In the genomic region with DNA sequence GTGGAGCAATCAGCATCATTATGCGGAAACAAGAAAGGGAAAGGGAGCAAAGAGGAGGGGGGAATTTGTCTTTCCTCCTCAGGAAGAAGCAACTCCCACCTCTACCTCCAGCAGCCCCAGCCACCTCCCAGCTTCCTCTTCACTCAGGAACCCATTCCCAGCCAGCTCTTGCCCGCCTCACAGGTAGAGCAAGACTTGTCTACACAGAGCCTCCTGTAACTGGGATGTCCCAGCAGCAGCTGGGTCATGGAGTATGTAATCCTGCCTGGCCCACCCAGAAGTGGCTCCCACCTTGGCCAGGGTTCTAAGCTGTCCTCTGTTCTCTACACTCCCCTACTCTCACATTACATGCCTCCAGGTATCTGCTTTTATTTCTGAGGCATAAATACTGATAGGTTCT, we compare ENCODE assay signal across 22 cellular contexts. TPM values are rescaled to one million over a fixed set of nuclear protein-coding genes. Genes with fewer than 3 reads are reported as not detected.
"Had no signal": no experiment of that assay in that cellular context is flagged by ENCODE, and none has a peak within 500 bp of the region (broad histone marks: within the 10 kb centered on the region; RNA-seq: fewer than 3 reads in every experiment).

No MANE protein-coding gene starts in this region.

- H3K4me3 ChIP-seq: stomach had no signal

- H3K36me3 Mint-ChIP-seq: activated CD4-positive, alpha-beta memory T cell treated with anti-CD3 and anti-CD28 coated beads for 36 hours; activated CD8-positive, alpha-beta memory T cell treated with anti-CD3 and anti-CD28 coated beads, Interleukin-2, amount 10 ng/mL, durations not matched to agents 7 days and 5 days; activated naive CD8-positive, alpha-beta T cell treated with anti-CD3 and anti-CD28 coated beads for 36 hours; memory B cell; naive thymus-derived CD4-positive, alpha-beta T cell had no signal

- H3K27me3 Mint-ChIP-seq: type B pancreatic cell had no signal

- H3K9me3 ChIP-seq: neutrophil, stomach had no signal

- H3K27ac ChIP-seq: neutrophil, stomach had no signal

- H3K4me1 Mint-ChIP-seq: activated CD8-positive, alpha-beta memory T cell treated with anti-CD3 and anti-CD28 coated beads, Interleukin-2, amount 10 ng/mL, durations not matched to agents 7 days and 5 days; activated naive CD8-positive, alpha-beta T cell treated with anti-CD3 and anti-CD28 coated beads for 36 hours; activated T-helper 17 cell treated with anti-CD3 and anti-CD28 coated beads, Interleukin-2, amount 50 U/mL, for 72 hours had no signal

- DNase-seq: activated CD4-positive, alpha-beta memory T cell treated with anti-CD3 and anti-CD28 coated beads for 36 hours; activated CD4-positive, alpha-beta T cell treated with anti-CD3 and anti-CD28 coated beads for 4 hours; activated CD8-positive, alpha-beta memory T cell treated with anti-CD3 and anti-CD28 coated beads, Interleukin-2, amount 10 ng/mL, durations not matched to agents 7 days and 5 days; activated naive CD4-positive, alpha-beta T cell; activated naive CD8-positive, alpha-beta T cell treated with anti-CD3 and anti-CD28 coated beads for 36 hours; amniotic stem cell; central memory CD4-positive, alpha-beta T cell; erythroblast; head of caudate nucleus; kidney glomerular epithelial cell; naive thymus-derived CD4-positive, alpha-beta T cell; stimulated activated CD4-positive, alpha-beta T cell treated with anti-CD3 and anti-CD28 coated beads, Interleukin-4, amount 100 ng/mL, for 1 hour; stomach; SW 1271 had no signal

- H3K4me3 Mint-ChIP-seq: activated CD4-positive, alpha-beta memory T cell treated with anti-CD3 and anti-CD28 coated beads for 36 hours; activated CD8-positive, alpha-beta memory T cell treated with anti-CD3 and anti-CD28 coated beads, Interleukin-2, amount 10 ng/mL, durations not matched to agents 7 days and 5 days; activated naive CD8-positive, alpha-beta T cell treated with anti-CD3 and anti-CD28 coated beads for 36 hours; activated T-helper 17 cell treated with anti-CD3 and anti-CD28 coated beads, Interleukin-2, amount 50 U/mL, for 72 hours; memory B cell; naive thymus-derived CD4-positive, alpha-beta T cell; type B pancreatic cell had no signal

- H3K27ac Mint-ChIP-seq: activated CD4-positive, alpha-beta memory T cell treated with anti-CD3 and anti-CD28 coated beads for 36 hours; activated CD8-positive, alpha-beta memory T cell treated with anti-CD3 and anti-CD28 coated beads, Interleukin-2, amount 10 ng/mL, durations not matched to agents 7 days and 5 days; activated naive CD8-positive, alpha-beta T cell treated with anti-CD3 and anti-CD28 coated beads for 36 hours; activated T-helper 17 cell treated with anti-CD3 and anti-CD28 coated beads, Interleukin-2, amount 50 U/mL, for 72 hours; memory B cell; naive thymus-derived CD4-positive, alpha-beta T cell had no signal

- ATAC-seq: activated CD8-positive, alpha-beta memory T cell treated with anti-CD3 and anti-CD28 coated beads, Interleukin-2, amount 10 ng/mL, durations not matched to agents 7 days and 5 days; activated T-helper 17 cell treated with anti-CD3 and anti-CD28 coated beads, Interleukin-2, amount 50 U/mL, for 72 hours; naive thymus-derived CD4-positive, alpha-beta T cell had no signal

- H3K9me3 Mint-ChIP-seq: activated CD4-positive, alpha-beta memory T cell treated with anti-CD3 and anti-CD28 coated beads for 36 hours; activated naive CD8-positive, alpha-beta T cell treated with anti-CD3 and anti-CD28 coated beads for 36 hours; activated T-helper 17 cell treated with anti-CD3 and anti-CD28 coated beads, Interleukin-2, amount 50 U/mL, for 72 hours; memory B cell; naive thymus-derived CD4-positive, alpha-beta T cell; type B pancreatic cell had no signal

- H3K36me3 ChIP-seq: neutrophil, stomach had no signal

RNA-seq across cellular contexts. Expression of a gene that starts 14.0 kb away (rescaled TPM):
- total RNA-seq: activated CD4-positive, alpha-beta memory T cell treated with anti-CD3 and anti-CD28 coated beads for 36 hours; activated CD8-positive, alpha-beta memory T cell treated with anti-CD3 and anti-CD28 coated beads, Interleukin-2, amount 10 ng/mL, durations not matched to agents 7 days and 5 days; activated naive CD8-positive, alpha-beta T cell treated with anti-CD3 and anti-CD28 coated beads for 36 hours; activated T-helper 17 cell treated with anti-CD3 and anti-CD28 coated beads, Interleukin-2, amount 50 U/mL, for 72 hours; naive thymus-derived CD4-positive, alpha-beta T cell; T-helper 2 cell treated with Interferon-gamma antibody and Interleukin-4, amounts not matched to agents 100 ng/mL and 5 ng/mL, for 36 hours had no signal
- polyA plus RNA-seq: liver; naive thymus-derived CD4-positive, alpha-beta T cell had no signal

RNA-seq across cellular contexts. Expression of a gene that starts 59.0 kb away (rescaled TPM):
- total RNA-seq: T-helper 2 cell treated with Interferon-gamma antibody and Interleukin-4, amounts not matched to agents 100 ng/mL and 5 ng/mL, for 36 hours had no signal
- polyA plus RNA-seq: liver had no signal

RNA-seq across cellular contexts. Expression of a gene that starts 59.3 kb away (rescaled TPM):
- total RNA-seq: activated CD4-positive, alpha-beta memory T cell treated with anti-CD3 and anti-CD28 coated beads for 36 hours; frontal cortex; liver; skeletal muscle tissue; stomach; T-helper 2 cell treated with Interferon-gamma antibody and Interleukin-4, amounts not matched to agents 100 ng/mL and 5 ng/mL, for 36 hours had no signal
- polyA plus RNA-seq: liver; naive thymus-derived CD4-positive, alpha-beta T cell; stomach had no signal
